In genomic region chr2:202375611-202376408, GRCh38 we compare ENCODE assay signal across 8 cellular contexts. TPM values are rescaled to one million over a fixed set of nuclear protein-coding genes. Genes with fewer than 3 reads are reported as not detected.
DNase-seq lines count a peak whose midpoint lies in the region; ATAC-seq and TF ChIP-seq lines count a peak whose summit lies in the region.

Gene BMPR2, plus strand, starts transcription at chr2:202376327. Its CDS starts 1,148 bp downstream, at chr2:202377475.

- H3K9me3 ChIP-seq in esophagus squamous epithelium = no peaks in the 10 kb centered on the region

- peak within 1 kb of the TSS; percentile 95 to 98 (median 98) for H3K27ac ChIP-seq in esophagus squamous epithelium

- H3K4me3 Mint-ChIP-seq in activated T-cell treated with anti-CD3 and anti-CD28 coated beads, Interleukin-2, amount 50 U/mL, for 72 hours = peak within 1 kb of the TSS; percentile 98 to 99

- peaks cover 0 to 41% (median 9%) of the 10 kb centered on the region in 3 donors for H3K4me1 ChIP-seq in esophagus squamous epithelium

- peak within 1 kb of the TSS; percentile 96 for H3K27ac Mint-ChIP-seq in activated T-cell treated with anti-CD3 and anti-CD28 coated beads, Interleukin-2, amount 50 U/mL, for 72 hours

- no peaks in the 10 kb centered on the region for H3K27me3 Mint-ChIP-seq in activated T-cell treated with anti-CD3 and anti-CD28 coated beads, Interleukin-2, amount 50 U/mL, for 72 hours (ENCODE audit: low read depth)

- DNase-seq in DMS153 (lab: John Stamatoyannopoulos, UW) (peak; percentile 73), esophagus squamous epithelium (lab: John Stamatoyannopoulos, UW) (peak; percentile 33), myocyte (ENCODE audit: low read depth) (peak; percentile 91)
- peak; percentile 49 for DNase-seq in Jurkat, Clone E6-1 (ENCODE audit: low read depth, low spot score)
- DNase-seq in activated T-cell treated with anti-CD3 and anti-CD28 coated beads, Interleukin-2, amount 50 U/mL, for 72 hours = peak; percentile 85 to 90
- peak; percentile 43 to 78 for DNase-seq in stimulated activated CD8-positive, alpha-beta memory T cell treated with anti-CD3 and anti-CD28 coated beads, Interleukin-7, amount 100 ng/mL, for 4 hours (ENCODE audit: low read depth in 2 of 2)

- intact Hi-C loops in esophagus squamous epithelium (cut with DNase I) = no loop called here

- peak; percentile 61 for ATAC-seq in GM21619 (IDR thresholded peaks at IDR 0.05; ENCODE audit: unreplicated experiment)
- ATAC-seq in activated T-cell treated with anti-CD3 and anti-CD28 coated beads, Interleukin-2, amount 50 U/mL, for 72 hours (replicated peaks in 1 of 2) = peak; percentile 82 to 84

- peak in 3 of 4 donors; percentile 57 to 85 (median 83) for TF ChIP-seq POLR2A in esophagus squamous epithelium (IDR thresholded peaks at IDR 0.05)

- 0% methylated on average over 15 to 16 of the region's 70 CpGs for WGBS in esophagus squamous epithelium, 2 donors

- H3K36me3 ChIP-seq in esophagus squamous epithelium = no peaks in the 10 kb centered on the region

- H3K9me3 Mint-ChIP-seq in activated T-cell treated with anti-CD3 and anti-CD28 coated beads, Interleukin-2, amount 50 U/mL, for 72 hours = no peaks in the 10 kb centered on the region

- peak in 1 of 6 experiments; percentile 6 for TF ChIP-seq CTCF in esophagus squamous epithelium (IDR thresholded peaks at IDR 0.05)

- H3K4me1 Mint-ChIP-seq in activated T-cell treated with anti-CD3 and anti-CD28 coated beads, Interleukin-2, amount 50 U/mL, for 72 hours (ENCODE audit: low read depth) = peaks cover 43% of the 10 kb centered on the region

- H3K4me3 ChIP-seq in Jurkat, Clone E6-1 (ENCODE audit: low read length) = peak within 1 kb of the TSS; percentile 85
- peak within 1 kb of the TSS; percentile 82 to 95 (median 88) for H3K4me3 ChIP-seq in esophagus squamous epithelium

- H3K36me3 Mint-ChIP-seq in activated T-cell treated with anti-CD3 and anti-CD28 coated beads, Interleukin-2, amount 50 U/mL, for 72 hours (ENCODE audit: insufficient read depth in 2 of 2) = peaks cover 4 to 5% of the 10 kb centered on the region in 2 donors

- no peaks in the 10 kb centered on the region for H3K27me3 ChIP-seq in esophagus squamous epithelium

TF ChIP-seq in PFSK-1, 5 proteins besides CTCF, POLR2A, EP300 and RAD21:
- TF ChIP-seq REST (IDR thresholded peaks at IDR 0.05; ENCODE audit: insufficient read depth in 1 of 2, low read depth in 2 of 2, low read length in 2 of 2) (0 out of 4 replicates have a peak, but pooled peaks of 1 of the 2 experiments have one; percentile 8), SIN3A (IDR thresholded peaks at IDR 0.05; ENCODE audit: borderline replicate concordance, insufficient read depth, low read length) (no peak; the same call in 1 of the 2 replicates), POLR2AphosphoS5 (IDR thresholded peaks at IDR 0.05; ENCODE audit: low read depth, low read length) (peak; percentile 72), FOXP2 (optimal IDR thresholded peaks at IDR 0.05; ENCODE audit: borderline replicate concordance, extremely low read depth, extremely low read length, insufficient read depth) (no peak), TAF1 (IDR thresholded peaks at IDR 0.05; ENCODE audit: borderline replicate concordance, insufficient read depth, low read length) (peak; percentile 9; the same call in 1 of the 2 replicates)

RNA-seq across cellular contexts. Expression of gene BMPR2, which starts in this region (rescaled TPM):
- 3.2 TPM for polyA plus RNA-seq in Jurkat, Clone E6-1 (2012; ENCODE audit: insufficient read depth, insufficient read length)
- polyA plus RNA-seq in PFSK-1 (2012; ENCODE audit: insufficient read length, low read depth) = 6.7 TPM
- 1 to 10 TPM; 9.7 to 9.9 TPM for total RNA-seq in activated T-cell treated with anti-CD3 and anti-CD28 coated beads, Interleukin-2, amount 50 U/mL, for 72 hours
- total RNA-seq in esophagus squamous epithelium (10 to 100 TPM; 17.9 to 37.0 (median 22.3) TPM), myocyte (30.1 and 31.8 TPM in 2 replicates)
- polyA plus RNA-seq in myocyte (2012) = 31.3 TPM

Comparison
In these comparisons a context has a peak if more than half of its experiments do, and no peak if none do; other contexts are left out.
1. Peak in every context shown above with its lines: DNase-seq, ATAC-seq, H3K4me3 ChIP-seq and H3K27ac ChIP-seq.
2. DNase-seq: peak in every context shown above with its lines; median percentile 91 in myocyte; 88 in activated T-cell treated with anti-CD3 and anti-CD28 coated beads, Interleukin-2, amount 50 U/mL, for 72 hours; 73 in DMS153; 60 in stimulated activated CD8-positive, alpha-beta memory T cell treated with anti-CD3 and anti-CD28 coated beads, Interleukin-7, amount 100 ng/mL, for 4 hours; 49 in Jurkat, Clone E6-1; 33 in esophagus squamous epithelium.